Comparison of ENCODE assay signal across 23 cellular contexts in the genomic region with DNA sequence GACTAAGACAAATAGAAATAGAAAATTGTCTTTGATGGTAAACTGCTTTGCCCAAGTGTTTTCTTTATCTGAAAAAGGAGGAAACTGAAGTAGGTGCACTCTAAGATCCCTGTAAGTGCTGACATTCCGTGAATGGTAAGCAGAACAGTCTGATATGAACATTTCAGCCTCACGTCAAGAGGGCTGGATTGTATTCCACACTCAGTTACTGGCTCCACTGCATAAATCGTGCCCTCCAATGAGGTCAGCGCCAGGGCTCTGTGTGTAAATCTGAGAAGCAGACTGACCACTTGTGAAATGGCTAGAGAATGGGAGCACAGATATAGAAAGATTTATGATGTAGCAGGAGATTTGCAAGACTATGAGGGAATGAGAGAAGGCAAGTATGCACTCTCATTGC.
DNase-seq lines count a peak whose midpoint lies in the region; ATAC-seq and TF ChIP-seq lines count a peak whose summit lies in the region.
"Had no signal": no experiment of that assay in that cellular context is flagged by ENCODE, and none has a peak within 500 bp of the region (broad histone marks: within the 10 kb centered on the region; RNA-seq: fewer than 3 reads in every experiment).

No MANE protein-coding gene starts in this region.

- DNase-seq in amniotic epithelial cell (ENCODE audit: low read depth) (peak; percentile 7), left lung (no peak), upper lobe of right lung (no peak), middle frontal gyrus (ENCODE audit: extremely low spot score, low spot score) (no peak), WERI-Rb-1 (no peak)
- DNase-seq: 8988T; ACHN; BE2C; C1 segment of cervical spinal cord; CD4-positive, alpha-beta memory T cell; CD4-positive, CD25-positive, alpha-beta regulatory T cell; CD8-positive, alpha-beta memory T cell; COR-L47; DMS 273 treated with DMSO at 0.1 percent for 48 hours; DMS153; DMS53; DMS79; DND-41; EL; GDM1 had no signal

- intact Hi-C loops in left lung (cut with DNase I), result no loop called here
- intact Hi-C loops in upper lobe of right lung (cut with DNase I), result no loop called here

- H3K36me3 ChIP-seq in left lung (no peaks in the 10 kb centered on the region), upper lobe of right lung (no peaks in the 10 kb centered on the region), WERI-Rb-1 (no peaks in the 10 kb centered on the region)
- H3K36me3 ChIP-seq: BE2C, BLaER1 had no signal

- H3K9me3 ChIP-seq in left lung (peaks cover 0 to 13% of the 10 kb centered on the region in 2 donors), upper lobe of right lung (no peaks in the 10 kb centered on the region), WERI-Rb-1 (ENCODE audit: severe bottlenecking) (no peaks in the 10 kb centered on the region)
- H3K9me3 ChIP-seq: BE2C had no signal

- TF ChIP-seq CTCF in left lung (IDR thresholded peaks at IDR 0.05) (no peak), upper lobe of right lung (IDR thresholded peaks at IDR 0.05) (no peak), WERI-Rb-1 (IDR thresholded peaks at IDR 0.05; ENCODE audit: low read depth, low read length) (no peak)

- no peaks in the 10 kb centered on the region for H3K27me3 ChIP-seq in left lung
- H3K27me3 ChIP-seq in upper lobe of right lung, result no peaks in the 10 kb centered on the region
- H3K27me3 ChIP-seq in WERI-Rb-1 (ENCODE audit: insufficient read depth, low read depth, severe bottlenecking), result no peaks in the 10 kb centered on the region
- H3K27me3 ChIP-seq: BE2C, BLaER1 had no signal

- peak; percentile 67 for ATAC-seq in left lung
- peak; percentile 85 for ATAC-seq in upper lobe of right lung
- no peak for ATAC-seq in HG02938 (IDR thresholded peaks at IDR 0.05; ENCODE audit: unreplicated experiment)
- ATAC-seq: GM12878 had no signal

- H3K27ac ChIP-seq in left lung (no peak overlapping the region), upper lobe of right lung (no peak overlapping the region), WERI-Rb-1 (no peak overlapping the region)
- H3K27ac ChIP-seq: BLaER1 had no signal

- H3K4me3 ChIP-seq in left lung (no peak overlapping the region), upper lobe of right lung (no peak overlapping the region), WERI-Rb-1 (ENCODE audit: low read depth, low read length) (no peak overlapping the region)
- H3K4me3 ChIP-seq: BLaER1, GM12878 had no signal

- H3K4me1 ChIP-seq in left lung (no peaks in the 10 kb centered on the region), upper lobe of right lung (no peaks in the 10 kb centered on the region)
- H3K4me1 ChIP-seq: BE2C, BLaER1 had no signal
